In genomic region chr14:49623941-49624806, GRCh38 we compare ENCODE assay signal across 2 cellular contexts.
TF ChIP-seq lines count a peak whose summit lies in the region.

No MANE protein-coding gene starts in this region.

TF ChIP-seq in GM12891, 5 proteins besides CTCF, POLR2A, EP300 and RAD21:
- TF ChIP-seq POLR2AphosphoS5 (IDR thresholded peaks at IDR 0.05; ENCODE audit: low read depth, low read length) (0 out of 2 replicates have a peak, but pooled peaks have one; percentile 23), PAX5 (IDR thresholded peaks at IDR 0.05; ENCODE audit: insufficient read depth, low read length, severe bottlenecking) (no peak)
TF ChIP-seq in GM12891: peak in this region for 1.

TF ChIP-seq in K562, 482 proteins besides CTCF, POLR2A, EP300 and RAD21:
- no peak for TF ChIP-seq NFIX (CRISPR knock-in tag; IDR thresholded peaks at IDR 0.05; ENCODE audit: low read depth)
- peak in 1 of 2 experiments; percentile 19; a peak in 1 of 4 replicates for TF ChIP-seq KDM1A (IDR thresholded peaks at IDR 0.05)
- TF ChIP-seq ZNF121 (CRISPR knock-in tag; conservative IDR thresholded peaks at IDR 0.05): peak; percentile 85
- TF ChIP-seq ZNF384 (IDR thresholded peaks at IDR 0.05; ENCODE audit: low read depth, low read length): 0 out of 2 replicates have a peak, but pooled peaks have one; percentile 34
- TF ChIP-seq ZBTB9 (CRISPR knock-in tag; IDR thresholded peaks at IDR 0.05): no peak
- peak; percentile 86 for TF ChIP-seq RBM25 (IDR thresholded peaks at IDR 0.05; ENCODE audit: low read depth, low read length, severe bottlenecking)
- no peak for TF ChIP-seq ZNF407 (IDR thresholded peaks at IDR 0.05; ENCODE audit: low read depth)
- TF ChIP-seq TCF3 (CRISPR knock-in tag; IDR thresholded peaks at IDR 0.05): no peak
